8 cellular contexts compared by ENCODE assay signal in the genomic region with DNA sequence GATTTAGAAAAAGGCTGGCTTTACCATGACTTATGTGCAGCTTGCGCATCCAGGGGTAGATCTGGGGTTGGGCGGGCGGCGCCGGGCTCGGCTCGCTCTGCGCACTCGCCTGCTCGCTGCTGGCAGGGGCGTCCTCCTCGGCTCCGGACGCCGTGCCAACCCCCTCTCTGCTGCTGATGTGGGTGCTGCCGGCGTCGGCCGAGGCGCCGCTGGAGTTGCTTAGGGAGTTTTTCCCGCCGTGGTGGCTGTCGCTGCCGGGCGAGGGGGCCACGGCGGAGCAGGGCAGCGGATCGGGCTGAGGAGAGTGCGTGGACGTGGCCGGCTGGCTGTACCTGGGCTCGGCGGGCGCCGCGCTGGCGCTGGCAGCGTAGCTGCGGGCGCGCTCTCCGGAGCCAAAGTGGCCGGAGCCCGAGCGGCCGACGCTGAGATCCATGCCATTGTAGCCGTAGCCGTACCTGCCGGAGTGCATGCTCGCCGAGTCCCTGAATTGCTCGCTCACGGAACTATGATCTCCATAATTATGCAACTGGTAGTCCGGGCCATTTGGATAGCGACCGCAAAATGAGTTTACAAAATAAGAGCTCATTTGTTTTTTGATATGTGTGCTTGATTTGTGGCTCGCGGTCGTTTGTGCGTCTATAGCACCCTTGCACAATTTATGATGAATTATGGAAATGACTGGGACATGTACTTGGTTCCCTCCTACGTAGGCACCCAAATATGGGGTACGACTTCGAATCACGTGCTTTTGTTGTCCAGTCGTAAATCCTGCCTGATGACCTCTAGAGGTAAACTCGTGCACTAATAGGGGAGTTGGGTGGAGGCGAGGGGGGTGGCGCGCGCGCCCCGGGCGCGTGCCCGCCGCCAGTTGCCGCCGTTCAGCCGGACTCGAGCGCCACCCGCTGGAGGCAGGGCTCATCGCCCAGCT. TPM values are rescaled to one million over a fixed set of nuclear protein-coding genes. Genes with fewer than 3 reads are reported as not detected.
DNase-seq lines count a peak whose midpoint lies in the region; ATAC-seq, FAIRE-seq and TF ChIP-seq lines count a peak whose summit lies in the region.

Gene HOXA5 (minus strand): TSS at position 660 of the 928 bp plus-strand sequence. CDS start 74 bp downstream, at position 586.

- peak; percentile 80 for FAIRE-seq in HepG2 (lab: Jason Lieb, UNC)

- peak within 1 kb of the TSS; percentile 67 for H3K9ac ChIP-seq in HepG2 (ENCODE audit: insufficient read depth, low read depth, low read length)

- peak; percentile 74 for ATAC-seq in HepG2
- ATAC-seq in GM21367 (IDR thresholded peaks at IDR 0.05; ENCODE audit: unreplicated experiment): no peak
- no peak for ATAC-seq in HG03196 (IDR thresholded peaks at IDR 0.05; ENCODE audit: unreplicated experiment)

- H3K27ac ChIP-seq in breast epithelium: peak within 1 kb of the TSS; percentile 95 to 96
- H3K27ac ChIP-seq in HepG2 (ENCODE audit: extremely low read length, insufficient read depth, low read length): peak within 1 kb of the TSS; percentile 60
- no peak within 1 kb of the TSS for H3K27ac ChIP-seq in testis

- H3K27me3 ChIP-seq in breast epithelium (peaks cover 0 to 21% of the 10 kb centered on the region in 2 donors), HepG2 (ENCODE audit: control insufficient read depth in 1 of 2, insufficient read depth in 2 of 2, low read length in 2 of 2) (no peaks in the 10 kb centered on the region), testis (no peaks in the 10 kb centered on the region)

- H4K20me1 ChIP-seq in HepG2 (ENCODE audit: insufficient read depth, low read length): no peaks in the 10 kb centered on the region

- H3K4me3 ChIP-seq in breast epithelium: peak within 1 kb of the TSS; percentile 57 to 80 (median 75)
- peak within 1 kb of the TSS; percentile 70 to 79 (median 76) for H3K4me3 ChIP-seq in HepG2 (replicated peaks in 1 of 3; ENCODE audit: insufficient read depth in 1 of 3, low read depth in 2 of 3, low read length in 3 of 3)
- H3K4me3 ChIP-seq in testis: peak within 1 kb of the TSS; percentile 25 to 46

- intact Hi-C loops in breast epithelium (cut with DNase I; ENCODE audit: low total_unique reads) (loop anchor here (5.0 kb wide), 2 partner anchors 46 to 286 kb away; partner anchors contain the start of gene HOXA1), HepG2 (cut with micrococcal nuclease; ENCODE audit: unreplicated experiment) (loop anchor here (5.0 kb wide), 1 partner anchor 766 kb away; no protein-coding TSS in a partner anchor), testis (cut with DNase I; ENCODE audit: low total_unique reads) (no loop called here)

- POLR2A ChIA-PET in HepG2 (lab: Yijun Ruan, JAX): interaction anchor here (1.0 to 2.7 kb wide), 7 partner anchors 12 to 456 kb away, joined by 3 to 13 read pairs (median 4); partner anchors contain the start of genes HOXA4 and SKAP2

- peak within 1 kb of the TSS; percentile 70 for H3K4me2 ChIP-seq in HepG2 (ENCODE audit: low read depth, low read length)

- TF ChIP-seq EP300 in HepG2 (IDR thresholded peaks at IDR 0.05; ENCODE audit: low read depth in 2 of 2, low read length in 2 of 2): no peak
- no peak for TF ChIP-seq EP300 in HepG2 (CRISPR knock-in tag; IDR thresholded peaks at IDR 0.05; ENCODE audit: borderline replicate concordance)

- 69% methylated on average over 43 of the region's 86 CpGs for WGBS in HepG2 (ENCODE audit: low lambda C conversion rate)
- 10% methylated on average over 17 to 78 of the region's 86 CpGs for WGBS in testis, 2 donors

- peak within 1 kb of the TSS; percentile 67 for H2AFZ ChIP-seq in HepG2 (ENCODE audit: low read length)

- DNase-seq in DMS114 treated with DMSO at 0.1 percent for 48 hours (lab: John Stamatoyannopoulos, UW; ENCODE audit: unreplicated experiment) (peak; percentile 95), NCI-H1092 treated with DMSO at 0.1 percent for 48 hours (lab: John Stamatoyannopoulos, UW) (peak; percentile 90), breast epithelium (ENCODE audit: low spot score in 2 of 2) (peak in 1 of 2 donors; percentile 94), HepG2 (ENCODE audit: low spot score) (peak; percentile 90), testis (peak; percentile 72), GM10266 (ENCODE audit: extremely low spot score) (no peak)

- H3K4me1 ChIP-seq in breast epithelium: peaks cover 0 to 4% of the 10 kb centered on the region in 2 donors
- H3K4me1 ChIP-seq in HepG2 (ENCODE audit: insufficient read depth, low read length): peaks cover 12% of the 10 kb centered on the region
- peaks cover 4% of the 10 kb centered on the region for H3K4me1 ChIP-seq in testis

- in situ Hi-C loops in HepG2 (cut with HindIII; ENCODE audit: extremely low pct_ligation_motif_present, low pct_unique_long_range_greater_than_20kb): no loop called here

- TF ChIP-seq POLR2A in breast epithelium (IDR thresholded peaks at IDR 0.05) (peak; percentile 66), HepG2 (IDR thresholded peaks at IDR 0.05; ENCODE audit: insufficient read depth in 1 of 2, low read depth in 2 of 2, low read length in 2 of 2) (peak; percentile 27 to 28; a peak in 1 of 4 replicates), testis (IDR thresholded peaks at IDR 0.05) (no peak)

- H3K79me2 ChIP-seq in HepG2 (ENCODE audit: insufficient read depth, low read length): no peaks in the 10 kb centered on the region

- TF ChIP-seq RAD21 in HepG2 (CRISPR knock-in tag; IDR thresholded peaks at IDR 0.05): peak; percentile 88

- H3K9me3 ChIP-seq in breast epithelium: no peaks in the 10 kb centered on the region
- no peaks in the 10 kb centered on the region for H3K9me3 ChIP-seq in HepG2 (ENCODE audit: low read length)
- no peaks in the 10 kb centered on the region for H3K9me3 ChIP-seq in testis

- H3K36me3 ChIP-seq in breast epithelium: no peaks in the 10 kb centered on the region
- no peaks in the 10 kb centered on the region; a peak in 2 of 5 replicates for H3K36me3 ChIP-seq in HepG2 (replicated peaks in 1 of 2; ENCODE audit: control insufficient read depth in 1 of 2, insufficient read depth in 2 of 2, low read length in 2 of 2)
- H3K36me3 ChIP-seq in testis (ENCODE audit: low read depth, missing control alignments): no peaks in the 10 kb centered on the region

- TF ChIP-seq CTCF in breast epithelium (IDR thresholded peaks at IDR 0.05): peak; percentile 87 to 92 (median 89)
- peak; percentile 77 for TF ChIP-seq CTCF in HepG2 (CRISPR knock-in tag; IDR thresholded peaks at IDR 0.05)
- peak; percentile 29 to 75 (median 45) for TF ChIP-seq CTCF in testis (IDR thresholded peaks at IDR 0.05)
- no peak for TF ChIP-seq CTCF in GM10266 (IDR thresholded peaks at IDR 0.05; ENCODE audit: control insufficient read depth, insufficient read depth, low read depth, missing control alignments)

- CTCF ChIA-PET in HepG2 (lab: Yijun Ruan, JAX; ENCODE audit: low intra/inter-chr PET ratio, low total read pairs): interaction anchor here (1.3 to 1.8 kb wide), 3 partner anchors 290 to 457 kb away, joined by 4 to 14 read pairs (median 9); no protein-coding TSS in a partner anchor

- BruUV-seq in HepG2 (replicated peaks; lab: Mats Ljungman, UMichigan): TSS peak; percentile 64

TF ChIP-seq in HepG2, 621 proteins besides CTCF, POLR2A, EP300 and RAD21 (continues in another document):
- TF ChIP-seq ZNF3 (CRISPR knock-in tag; IDR thresholded peaks at IDR 0.05) (no peak), ADNP (CRISPR knock-in tag; IDR thresholded peaks at IDR 0.05) (no peak), POLR2G (IDR thresholded peaks at IDR 0.05; ENCODE audit: low read depth, low read length) (peak; percentile 55; the same call in 1 of the 2 replicates), GABPB1 (CRISPR knock-in tag; IDR thresholded peaks at IDR 0.05) (peak; percentile 7; the same call in 1 of the 2 replicates), NFKB2 (CRISPR knock-in tag; IDR thresholded peaks at IDR 0.05; ENCODE audit: borderline replicate concordance) (no peak)

RNA-seq across cellular contexts. Expression of gene HOXA5, which starts in this region (rescaled TPM):
- total RNA-seq in breast epithelium: 10 to 100 TPM; 11.5 to 48.7 (median 22.6) TPM
- 3.2 and 3.9 TPM in 2 replicates for total RNA-seq in HepG2 (2016; rRNA removed; fragmentation: Illumina TruSeq; extraction: Trizol)
- 0.71 and 0.97 TPM in 2 replicates for total RNA-seq in HepG2 (2016; cell fraction: cytosol; rRNA removed; fragmentation: Illumina TruSeq; extraction: Trizol; ENCODE audit: low read depth)
- total RNA-seq in HepG2 (2016; cell fraction: insoluble cytoplasmic fraction; rRNA removed; fragmentation: Illumina TruSeq; extraction: Trizol): 3.0 TPM in 2 replicates
- total RNA-seq in HepG2 (2016; cell fraction: membrane; rRNA removed; fragmentation: Illumina TruSeq; extraction: Trizol): 2.1 and 3.2 TPM in 2 replicates
- 2.1 and 4.1 TPM in 2 replicates for total RNA-seq in HepG2 (2016; cell fraction: nucleus; rRNA removed; fragmentation: Illumina TruSeq; extraction: Trizol)
- polyA plus RNA-seq in HepG2 (2011; rRNA removed): 3.6 and 4.0 TPM in 2 replicates
- 2.0 TPM in 2 replicates for polyA plus RNA-seq in HepG2 (2011; cell fraction: cytosol; rRNA removed)
- polyA plus RNA-seq in HepG2 (2011; cell fraction: nucleus; rRNA removed): 4.0 and 4.1 TPM in 2 replicates
- polyA plus RNA-seq in HepG2 (2012): 2.3 TPM in 2 replicates
- 0.70 and 1.1 TPM in 2 replicates for polyA plus RNA-seq in HepG2 (2016; cell fraction: cytosol; fragmentation: Illumina TruSeq; extraction: Trizol; ENCODE audit: low read depth)
- polyA plus RNA-seq in HepG2 (2016; cell fraction: insoluble cytoplasmic fraction; fragmentation: Illumina TruSeq; extraction: Trizol; ENCODE audit: low read depth): 4.1 and 4.3 TPM in 2 replicates
- polyA plus RNA-seq in HepG2 (2016; cell fraction: membrane; fragmentation: Illumina TruSeq; extraction: Trizol; ENCODE audit: low read depth): 2.2 and 2.8 TPM in 2 replicates
- 6.4 and 8.6 TPM in 2 replicates for polyA plus RNA-seq in HepG2 (2016; cell fraction: nucleus; fragmentation: Illumina TruSeq; extraction: Trizol; ENCODE audit: insufficient read depth, low read depth)
- 0.98 and 2.8 TPM in 2 replicates for polyA minus RNA-seq in HepG2 (2011; rRNA and poly(A)+ RNA removed; ENCODE audit: low replicate concordance)
- polyA minus RNA-seq in HepG2 (2011; cell fraction: cytosol; rRNA and poly(A)+ RNA removed): 1.1 and 2.2 TPM in 2 replicates
- 2.7 and 3.4 TPM in 2 replicates for polyA minus RNA-seq in HepG2 (2011; cell fraction: nucleus; rRNA and poly(A)+ RNA removed)
- total RNA-seq in testis: under 1 TPM in 1 of 2 donors, not detected in 1; 0.63 TPM
- 7.6 TPM for polyA plus RNA-seq in testis (ENCODE audit: insufficient read depth, low read depth, low replicate concordance)

Comparison
In these comparisons a context has a peak if more than half of its experiments do, and no peak if none do; other contexts are left out.
1. H3K27ac ChIP-seq: peak in breast epithelium (2 of 2) and HepG2 (single experiment); none in testis (0 of 2).
2. Peak in every context shown above with its lines, with median percentiles within 50 percentile points of each other: H3K4me3 ChIP-seq.